13 cellular contexts compared by ENCODE assay signal in the genomic region with DNA sequence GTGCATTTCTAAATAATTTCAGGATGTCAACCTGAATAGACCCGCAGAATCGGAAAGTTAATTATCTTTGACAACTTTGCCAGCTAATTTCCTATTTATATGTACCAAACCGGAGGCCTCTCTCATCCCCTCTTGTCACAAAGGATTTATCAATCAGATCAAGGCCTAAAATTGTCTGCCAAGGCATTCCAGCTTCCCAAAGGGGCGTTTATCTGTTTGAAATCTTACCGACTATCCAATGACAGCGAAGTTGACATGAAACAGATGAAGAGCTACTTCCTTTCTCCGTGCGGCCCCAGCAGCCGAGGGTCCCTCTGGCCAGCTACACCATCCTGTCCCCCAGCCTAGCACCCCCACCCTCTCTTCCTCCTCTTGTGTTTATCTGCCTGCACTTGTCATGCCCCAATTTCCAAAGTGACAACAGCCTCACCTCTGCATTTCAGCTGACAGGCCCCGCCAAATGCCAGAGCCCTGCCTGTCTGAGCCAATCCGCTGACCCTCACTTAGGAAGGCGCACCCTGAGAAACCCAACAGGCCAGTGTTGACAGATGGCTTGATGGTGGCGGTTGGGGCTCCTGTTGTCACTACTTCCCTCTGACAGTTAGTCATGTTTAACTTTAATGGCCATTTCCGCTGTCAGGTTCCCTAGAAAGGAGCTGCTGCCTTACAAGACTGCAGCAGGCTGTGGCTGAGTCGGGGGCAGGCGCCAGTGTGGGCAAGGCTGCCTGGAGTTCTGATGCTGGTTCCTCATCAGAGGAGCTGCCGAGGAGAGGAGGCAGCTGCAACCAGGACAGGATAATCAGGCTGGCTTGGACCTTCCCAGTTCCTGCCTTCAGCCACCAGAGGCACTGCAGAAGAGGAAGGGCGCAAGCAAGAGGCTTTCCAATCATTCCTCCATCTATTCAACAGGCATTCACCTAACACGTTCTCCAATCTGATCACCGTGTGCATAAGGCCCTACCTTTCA.
DNase-seq lines count a peak whose midpoint lies in the region; FAIRE-seq and TF ChIP-seq lines count a peak whose summit lies in the region.
"Had no signal": no experiment of that assay in that cellular context is flagged by ENCODE, and none has a peak within 500 bp of the region (broad histone marks: within the 10 kb centered on the region; RNA-seq: fewer than 3 reads in every experiment).

No MANE protein-coding gene starts in this region.

- no peaks in the 10 kb centered on the region for H3K23me2 ChIP-seq in H1 (ENCODE audit: low read depth, low read length)

- peak; percentile 50 to 87 (median 77) for TF ChIP-seq CTCF in H1 (IDR thresholded peaks at IDR 0.05; ENCODE audit: control extremely low read depth in 1 of 3, insufficient read depth in 1 of 3, low read depth in 1 of 3, low read length in 3 of 3)
- TF ChIP-seq CTCF in progenitor cell of endocrine pancreas (IDR thresholded peaks at IDR 0.05; ENCODE audit: unreplicated experiment): peak; percentile 46
- TF ChIP-seq CTCF in colonic mucosa (IDR thresholded peaks at IDR 0.05): no peak
- TF ChIP-seq CTCF in kidney (IDR thresholded peaks at IDR 0.05; ENCODE audit: borderline replicate concordance, extremely low read depth, insufficient read depth): no peak

- H4K8ac ChIP-seq in H1 (ENCODE audit: extremely low read depth, insufficient read depth, low read length): no peak overlapping the region

- peak; percentile 35 to 50 for TF ChIP-seq RAD21 in H1 (IDR thresholded peaks at IDR 0.05 in 1 of 2, conservative IDR thresholded peaks at IDR 0.05 in 1 of 2; ENCODE audit: low read depth in 2 of 2, low read length in 2 of 2)

- H3K27ac ChIP-seq in H1 (ENCODE audit: low read depth, low read length) (no peak overlapping the region), colonic mucosa (no peak overlapping the region), kidney (ENCODE audit: low read depth in 2 of 2, low read length in 2 of 2) (no peak overlapping the region)
- H3K27ac ChIP-seq: cardiac muscle cell, heart left ventricle, neutrophil had no signal

- no peak overlapping the region for H2BK5ac ChIP-seq in H1 (ENCODE audit: low read depth, low read length)

- H3K4me2 ChIP-seq in H1 (ENCODE audit: insufficient read depth in 1 of 2, low read depth in 2 of 2, low read length in 2 of 2): no peak overlapping the region

- H3K4me3 ChIP-seq in H1 (ENCODE audit: extremely low read depth in 1 of 4, insufficient read depth in 2 of 4, low read depth in 3 of 4, low read length in 4 of 4): no peak overlapping the region
- H3K4me3 ChIP-seq in colonic mucosa: no peak overlapping the region
- no peak overlapping the region for H3K4me3 ChIP-seq in kidney (ENCODE audit: low read length in 2 of 2)
- H3K4me3 ChIP-seq: cardiac muscle cell, heart left ventricle had no signal

- no peaks in the 10 kb centered on the region for H3K27me3 ChIP-seq in H1 (replicated peaks in 1 of 4; ENCODE audit: control insufficient read depth in 3 of 4, extremely low read depth in 1 of 4, insufficient read depth in 3 of 4, low read length in 3 of 4)
- H3K27me3 ChIP-seq in colonic mucosa: no peaks in the 10 kb centered on the region
- H3K27me3 ChIP-seq: neutrophil had no signal

- H3K36me3 ChIP-seq in H1 (ENCODE audit: control insufficient read depth in 2 of 4, insufficient read depth in 4 of 4, low read length in 3 of 4) (no peaks in the 10 kb centered on the region), colonic mucosa (no peaks in the 10 kb centered on the region), kidney (ENCODE audit: control insufficient read depth in 1 of 2, insufficient read depth in 2 of 2, low read length in 2 of 2) (no peaks in the 10 kb centered on the region)
- H3K36me3 ChIP-seq: cardiac muscle cell, heart left ventricle, neutrophil had no signal

- H3K27ac Mint-ChIP-seq in progenitor cell of endocrine pancreas: no peak overlapping the region

- H4K91ac ChIP-seq in H1 (replicated peaks; ENCODE audit: insufficient read length, low read length): no peak overlapping the region

- H3K36me3 Mint-ChIP-seq in progenitor cell of endocrine pancreas (ENCODE audit: insufficient read depth): no peaks in the 10 kb centered on the region

- no peak for TF ChIP-seq EP300 in H1 (IDR thresholded peaks at IDR 0.05; ENCODE audit: borderline replicate concordance in 1 of 2, low read depth in 2 of 2, low read length in 2 of 2)

- H2BK15ac ChIP-seq in H1 (ENCODE audit: low read length): no peak overlapping the region

- H3K4ac ChIP-seq in H1 (replicated peaks; ENCODE audit: insufficient read length, low read depth, low read length): no peak overlapping the region

- POLR2A ChIA-PET in H1 (lab: Charles Lee; ENCODE audit: partially characterized antibody): no interaction called here

- intact Hi-C loops in colonic mucosa (cut with DNase I): no loop called here
- intact Hi-C loops in kidney (cut with DNase I): no loop called here

- H2AFZ ChIP-seq in H1 (ENCODE audit: low read length): no peak overlapping the region

- no peak overlapping the region for H2BK120ac ChIP-seq in H1 (replicated peaks; ENCODE audit: low read depth, low read length)

- H3K18ac ChIP-seq in H1 (ENCODE audit: extremely low read depth, low read length): no peak overlapping the region

- DNase-seq in NCI-H748 (lab: John Stamatoyannopoulos, UW; ENCODE audit: unreplicated experiment) (peak; percentile 25), NCI-H748 treated with DMSO at 0.1 percent for 48 hours (lab: John Stamatoyannopoulos, UW) (no peak), Kasumi-1 (lab: John Stamatoyannopoulos, UW) (peak; percentile 96), H1 (ENCODE audit: low read depth in 1 of 2, low spot score in 2 of 2) (peak in 1 of 2 experiments; percentile 8), progenitor cell of endocrine pancreas (ENCODE audit: low spot score, unreplicated experiment) (no peak), amygdala (lab: John Stamatoyannopoulos, UW) (no peak), colonic mucosa (no peak), kidney (no peak)
- DNase-seq: AML-193, heart left ventricle, Karpas-422 had no signal

- H3K9ac ChIP-seq in H1 (replicated peaks in 1 of 4; ENCODE audit: extremely low read depth in 1 of 4, low read depth in 3 of 4, low read length in 3 of 4) (no peak overlapping the region), colonic mucosa (ENCODE audit: low read depth in 2 of 2, low read length in 2 of 2) (no peak overlapping the region), kidney (ENCODE audit: low read length in 2 of 2) (no peak overlapping the region)

- WGBS in H1 (ENCODE audit: extremely low coverage in 1 of 2, insufficient coverage in 1 of 2, insufficient read length in 1 of 2, insufficient replicate concordance in 2 of 2, low coverage in 1 of 2, low lambda C conversion rate in 2 of 2, missing lambda C conversion rate in 1 of 2), 2 experiments: 89% methylated on average over 20 of the region's 20 CpGs; no CpG with 5 or more reads in 1 of the 2 experiments

- no peak overlapping the region for H3K4me3 Mint-ChIP-seq in progenitor cell of endocrine pancreas (ENCODE audit: low read depth)

- no peaks in the 10 kb centered on the region for H3K4me1 ChIP-seq in H1 (replicated peaks in 1 of 4; ENCODE audit: control insufficient read depth in 3 of 4, insufficient read depth in 4 of 4, low read length in 3 of 4)
- no peaks in the 10 kb centered on the region for H3K4me1 ChIP-seq in colonic mucosa
- H3K4me1 ChIP-seq in kidney (ENCODE audit: control insufficient read depth in 1 of 2, insufficient read depth in 1 of 2, low read depth in 1 of 2, low read length in 2 of 2): no peaks in the 10 kb centered on the region
- H3K4me1 ChIP-seq: heart left ventricle had no signal

- no peak overlapping the region for H3K56ac ChIP-seq in H1 (replicated peaks; ENCODE audit: insufficient read length, low read depth, low read length)

- no peak overlapping the region for H3K14ac ChIP-seq in H1 (ENCODE audit: insufficient read length)

- no peak for TF ChIP-seq POLR2A in H1 (IDR thresholded peaks at IDR 0.05; ENCODE audit: control extremely low read depth in 1 of 2, low read depth in 2 of 2, low read length in 2 of 2)

- H3K79me1 ChIP-seq in H1 (ENCODE audit: low read depth, low read length): no peaks in the 10 kb centered on the region

- H3K23ac ChIP-seq in H1 (ENCODE audit: insufficient read length): no peak overlapping the region

- no peak overlapping the region for H2BK20ac ChIP-seq in H1 (ENCODE audit: low read length)

- no peak overlapping the region for H4K5ac ChIP-seq in H1 (ENCODE audit: insufficient read length, low read depth, low read length)

- H2BK12ac ChIP-seq in H1 (ENCODE audit: low read depth, low read length): no peak overlapping the region

- H3K9me3 ChIP-seq in H1 (ENCODE audit: insufficient read depth in 2 of 2, low read depth in 1 of 2, low read length in 1 of 2) (no peaks in the 10 kb centered on the region), colonic mucosa (no peaks in the 10 kb centered on the region), kidney (ENCODE audit: control insufficient read depth in 1 of 2, low read length in 2 of 2) (no peaks in the 10 kb centered on the region)
- H3K9me3 ChIP-seq: heart left ventricle, neutrophil had no signal

- peak; percentile 81 for FAIRE-seq in H1 (lab: Jason Lieb, UNC)
- no peak for FAIRE-seq in kidney (lab: Jason Lieb, UNC)

- H3K79me2 ChIP-seq in H1 (ENCODE audit: control insufficient read depth in 1 of 2, insufficient read depth in 2 of 2, low read length in 2 of 2): no peaks in the 10 kb centered on the region

- no peaks in the 10 kb centered on the region for H3K4me1 Mint-ChIP-seq in progenitor cell of endocrine pancreas (ENCODE audit: low read depth)

- CTCF ChIA-PET in H1 (lab: Charles Lee; ENCODE audit: partially characterized antibody): interaction anchor here (1.0 to 2.6 kb wide), 16 partner anchors 7 to 320 kb away, joined by 3 to 10 read pairs (median 4); no protein-coding TSS in a partner anchor

- no peaks in the 10 kb centered on the region for H3K9me3 Mint-ChIP-seq in progenitor cell of endocrine pancreas (ENCODE audit: low read depth)

- peaks cover 3% of the 10 kb centered on the region for H3K27me3 Mint-ChIP-seq in progenitor cell of endocrine pancreas

- no peaks in the 10 kb centered on the region for H4K20me1 ChIP-seq in H1 (replicated peaks in 1 of 2; ENCODE audit: control insufficient read depth in 1 of 2, insufficient read depth in 2 of 2, low read length in 2 of 2)

- no peak overlapping the region for H2AK5ac ChIP-seq in H1 (ENCODE audit: low read depth, low read length)

TF ChIP-seq in H1, 55 proteins besides CTCF, POLR2A, EP300 and RAD21:
- TF ChIP-seq, protein P1, sequence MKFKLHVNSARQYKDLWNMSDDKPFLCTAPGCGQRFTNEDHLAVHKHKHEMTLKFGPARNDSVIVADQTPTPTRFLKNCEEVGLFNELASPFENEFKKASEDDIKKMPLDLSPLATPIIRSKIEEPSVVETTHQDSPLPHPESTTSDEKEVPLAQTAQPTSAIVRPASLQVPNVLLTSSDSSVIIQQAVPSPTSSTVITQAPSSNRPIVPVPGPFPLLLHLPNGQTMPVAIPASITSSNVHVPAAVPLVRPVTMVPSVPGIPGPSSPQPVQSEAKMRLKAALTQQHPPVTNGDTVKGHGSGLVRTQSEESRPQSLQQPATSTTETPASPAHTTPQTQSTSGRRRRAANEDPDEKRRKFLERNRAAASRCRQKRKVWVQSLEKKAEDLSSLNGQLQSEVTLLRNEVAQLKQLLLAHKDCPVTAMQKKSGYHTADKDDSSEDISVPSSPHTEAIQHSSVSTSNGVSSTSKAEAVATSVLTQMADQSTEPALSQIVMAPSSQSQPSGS (IDR thresholded peaks at IDR 0.05; ENCODE audit: low read length): no peak
- 0 out of 2 replicates have a peak, but pooled peaks have one; percentile 9 for TF ChIP-seq NRF1 (IDR thresholded peaks at IDR 0.05; ENCODE audit: low read depth, low read length)

Comparison
In these comparisons a context has a peak if more than half of its experiments do, and no peak if none do; other contexts are left out.
1. DNase-seq: peak in NCI-H748 (single experiment) and Kasumi-1 (2 of 2); none in NCI-H748 treated with DMSO at 0.1 percent for 48 hours (single experiment), progenitor cell of endocrine pancreas (single experiment), amygdala (0 of 56), colonic mucosa (single experiment) and kidney (single experiment).
2. CTCF ChIP-seq: peak in H1 (3 of 3) and progenitor cell of endocrine pancreas (single experiment); none in colonic mucosa (single experiment) and kidney (single experiment).